11 cellular contexts compared by ENCODE assay signal in the genomic region with DNA sequence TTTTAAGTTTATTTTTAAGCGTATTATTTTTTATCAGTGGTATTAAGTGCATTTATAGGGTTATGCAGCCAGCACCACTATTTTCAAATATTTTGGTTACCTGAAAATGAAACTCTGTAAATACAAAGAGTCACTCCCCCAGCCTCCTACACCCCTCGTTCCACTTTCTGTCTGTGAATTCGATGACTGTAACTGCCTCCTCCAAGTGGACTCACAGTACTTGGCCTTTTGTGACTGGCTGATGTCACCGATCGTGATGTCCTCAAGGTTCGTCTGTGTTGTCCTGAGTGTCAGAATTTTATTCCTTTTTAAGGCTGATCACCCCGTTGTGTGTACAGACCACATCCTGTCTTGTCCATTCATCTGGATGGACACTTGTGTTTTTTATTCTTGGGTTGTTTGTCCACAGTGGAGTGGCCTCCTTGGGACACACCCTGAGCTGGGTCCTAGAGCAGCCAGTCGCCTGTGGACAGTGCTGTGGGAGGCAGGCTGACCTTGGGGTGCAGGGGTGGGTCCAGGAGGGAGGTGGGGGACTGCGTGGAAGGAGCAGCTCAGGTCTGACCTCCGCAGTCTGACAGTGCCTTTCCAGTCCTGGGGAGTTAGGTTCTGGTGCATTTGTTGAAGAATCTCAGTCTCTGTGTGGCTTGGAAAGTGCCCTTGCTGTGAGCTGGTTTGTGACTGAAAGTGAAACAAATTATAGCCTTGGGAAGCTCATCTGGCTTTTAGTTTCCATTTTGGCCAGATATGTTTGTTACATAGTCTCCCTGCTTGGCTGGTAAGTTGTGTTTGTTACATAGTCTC. TPM values are rescaled to one million over a fixed set of nuclear protein-coding genes. Genes with fewer than 3 reads are reported as not detected.
DNase-seq lines count a peak whose midpoint lies in the region; ATAC-seq, FAIRE-seq and TF ChIP-seq lines count a peak whose summit lies in the region.
"Had no signal": no experiment of that assay in that cellular context is flagged by ENCODE, and none has a peak within 500 bp of the region (broad histone marks: within the 10 kb centered on the region; RNA-seq: fewer than 3 reads in every experiment).

No MANE protein-coding gene starts in this region.

- no peaks in the 10 kb centered on the region for H3K27me3 ChIP-seq in astrocyte (ENCODE audit: insufficient read depth, low read length)
- H3K27me3 ChIP-seq: dorsolateral prefrontal cortex had no signal

- no peak overlapping the region for H3K9ac ChIP-seq in astrocyte (ENCODE audit: low read length)

- H3K27ac ChIP-seq in astrocyte (ENCODE audit: low read depth, low read length), result no peak overlapping the region
- H3K27ac ChIP-seq in caudate nucleus (ENCODE audit: low read depth, low read length), result no peak overlapping the region
- H3K27ac ChIP-seq: dorsolateral prefrontal cortex had no signal

- peaks cover 15% of the 10 kb centered on the region for H4K20me1 ChIP-seq in astrocyte (ENCODE audit: insufficient read depth, low read length)

- peaks cover 23% of the 10 kb centered on the region for H3K36me3 Mint-ChIP-seq in astrocyte (ENCODE audit: low read depth, unreplicated experiment)

- no peaks in the 10 kb centered on the region for H3K9me3 ChIP-seq in astrocyte (ENCODE audit: insufficient read depth, low read depth, low read length)

- H3K36me3 ChIP-seq in astrocyte (ENCODE audit: insufficient read depth, low read length), result peaks cover 22% of the 10 kb centered on the region

- no peak overlapping the region for H3K4me3 Mint-ChIP-seq in astrocyte (ENCODE audit: unreplicated experiment)
- H3K4me3 Mint-ChIP-seq: CD4-positive, alpha-beta T cell had no signal

- peaks cover 7% of the 10 kb centered on the region for H3K4me1 ChIP-seq in astrocyte (ENCODE audit: insufficient read depth, low read length)

- no peak for FAIRE-seq in astrocyte (lab: Jason Lieb, UNC)
- FAIRE-seq: HTR-8/SVneo had no signal

- peaks cover 52% of the 10 kb centered on the region for H3K79me2 ChIP-seq in astrocyte (ENCODE audit: insufficient read depth, low read length)

- peaks cover 40% of the 10 kb centered on the region for H3K4me1 Mint-ChIP-seq in astrocyte (ENCODE audit: low read depth, unreplicated experiment)

- H3K27ac Mint-ChIP-seq in astrocyte (ENCODE audit: unreplicated experiment), result peak overlapping the region; percentile 0
- H3K27ac Mint-ChIP-seq: CD4-positive, alpha-beta T cell had no signal

- TF ChIP-seq CTCF in astrocyte (IDR thresholded peaks at IDR 0.05; ENCODE audit: insufficient read depth, low read depth, low read length), result no peak

- no peak overlapping the region for H3K4me2 ChIP-seq in astrocyte (ENCODE audit: low read length)

- no peak overlapping the region for H3K4me3 ChIP-seq in astrocyte (ENCODE audit: insufficient read depth, low read depth, low read length)
- H3K4me3 ChIP-seq: dorsolateral prefrontal cortex had no signal

- no peaks in the 10 kb centered on the region for H3K9me3 Mint-ChIP-seq in astrocyte (ENCODE audit: unreplicated experiment)
- H3K9me3 Mint-ChIP-seq: CD4-positive, alpha-beta T cell had no signal

- no peaks in the 10 kb centered on the region for H3K27me3 Mint-ChIP-seq in astrocyte (ENCODE audit: low read depth, unreplicated experiment)
- H3K27me3 Mint-ChIP-seq: CD4-positive, alpha-beta T cell had no signal

- ATAC-seq in GM19035 (IDR thresholded peaks at IDR 0.05; ENCODE audit: unreplicated experiment), result peak; percentile 69
- ATAC-seq in HG03060 (IDR thresholded peaks at IDR 0.05; ENCODE audit: low read depth, unreplicated experiment), result peak; percentile 63

- DNase-seq in 8988T (peak; percentile 5), astrocyte (ENCODE audit: low read depth) (no peak), caudate nucleus (lab: John Stamatoyannopoulos, UW) (no peak), NCI-H82 treated with DMSO at 0.1 percent for 48 hours (lab: John Stamatoyannopoulos, UW; ENCODE audit: unreplicated experiment) (no peak), GOT3 (lab: John Stamatoyannopoulos, UW) (no peak), SW 1271 (lab: John Stamatoyannopoulos, UW) (no peak)
- DNase-seq: CD4-positive, alpha-beta T cell had no signal

- no peak overlapping the region for H2AFZ ChIP-seq in astrocyte (ENCODE audit: low read depth, low read length)

RNA-seq across cellular contexts. Expression of gene MTG1, which starts 6.9 kb away (rescaled TPM):
- 44.0 and 52.3 TPM in 2 replicates for total RNA-seq in astrocyte

RNA-seq across cellular contexts. Expression of gene PAOX, which starts 21.8 kb away (rescaled TPM):
- total RNA-seq in astrocyte, result 6.9 and 7.9 TPM in 2 replicates

RNA-seq across cellular contexts. Expression of gene SPRN, which starts 23.6 kb away (rescaled TPM):
- 3.7 and 4.0 TPM in 2 replicates for total RNA-seq in astrocyte
- total RNA-seq: CD4-positive, alpha-beta T cell had no signal

RNA-seq across cellular contexts. Expression of gene ECHS1, which starts 27.7 kb away (rescaled TPM):
- total RNA-seq in astrocyte, result 81.0 and 90.9 TPM in 2 replicates

RNA-seq across cellular contexts. Expression of gene FUOM, which starts 43.0 kb away (rescaled TPM):
- total RNA-seq in astrocyte, result 28.8 and 29.3 TPM in 2 replicates
